Comparison of ENCODE assay signal across 11 cellular contexts in genomic region chr12:106304797-106305196, GRCh38. TPM values are rescaled to one million over a fixed set of nuclear protein-coding genes. Genes with fewer than 3 reads are reported as not detected.
DNase-seq lines count a peak whose midpoint lies in the region; ATAC-seq and TF ChIP-seq lines count a peak whose summit lies in the region.
"Had no signal": no experiment of that assay in that cellular context is flagged by ENCODE, and none has a peak within 500 bp of the region (broad histone marks: within the 10 kb centered on the region; RNA-seq: fewer than 3 reads in every experiment).

No MANE protein-coding gene starts in this region.

- no peak overlapping the region for H2AK9ac ChIP-seq in IMR-90 (replicated peaks; ENCODE audit: low read depth, low read length, poor library complexity)

- POLR2A ChIA-PET in IMR-90 (lab: Charles Lee; ENCODE audit: unreplicated experiment): no interaction called here

- dilution Hi-C loops in IMR-90 (cut with HindIII; ENCODE audit: low sequenced_read_pairs, unreplicated experiment): no loop called here

- no peak for TF ChIP-seq POLR2A in IMR-90 (IDR thresholded peaks at IDR 0.05; ENCODE audit: low read depth, low read length)

- no CpG with 5 or more reads among the region's 6 CpGs for WGBS in IMR-90 (ENCODE audit: extremely low coverage in 2 of 2, insufficient read length in 1 of 2), 2 experiments

- H2BK20ac ChIP-seq in IMR-90 (ENCODE audit: low read depth, low read length): no peak overlapping the region

- ATAC-seq in IMR-90 (ENCODE audit: low read depth): no peak
- ATAC-seq in HG02588 (IDR thresholded peaks at IDR 0.05; ENCODE audit: unreplicated experiment): no peak
- no peak for ATAC-seq in HG03521 (IDR thresholded peaks at IDR 0.05; ENCODE audit: unreplicated experiment)
- ATAC-seq: SK-N-SH treated with all-trans-retinoic acid at 6 μM for 48 hours had no signal

- no peak overlapping the region for H3K18ac ChIP-seq in IMR-90 (ENCODE audit: low read depth, low read length)

- no peak overlapping the region for H2AK5ac ChIP-seq in IMR-90 (ENCODE audit: low read depth, low read length)

- H3K9ac ChIP-seq in BLaER1 treated with 17β-estradiol and CSF1 and Interleukin-3, amounts not matched to agents 10 nM and 100 nM: no peak overlapping the region
- H3K9ac ChIP-seq in IMR-90 (ENCODE audit: low read depth, low read length) (no peak overlapping the region), endocrine pancreas (ENCODE audit: control insufficient read depth, insufficient read depth, low read length) (no peak overlapping the region)

- H3K56ac ChIP-seq in IMR-90 (ENCODE audit: extremely low read depth, insufficient read depth, low read length): no peak overlapping the region

- H3K36me3 Mint-ChIP-seq in nephron progenitor cell (ENCODE audit: low read depth): no peaks in the 10 kb centered on the region

- no peak overlapping the region for H2BK15ac ChIP-seq in IMR-90 (ENCODE audit: low read depth, low read length)

- in situ Hi-C loops in IMR-90 (cut with MboI; ENCODE audit: low sequenced_read_pairs): no loop called here

- H3K36me3 ChIP-seq in BLaER1 treated with 17β-estradiol and CSF1 and Interleukin-3, amounts not matched to agents 10 nM and 100 nM: no peaks in the 10 kb centered on the region
- no peaks in the 10 kb centered on the region for H3K36me3 ChIP-seq in IMR-90 (ENCODE audit: control insufficient read depth, insufficient read depth, low read length)
- no peaks in the 10 kb centered on the region for H3K36me3 ChIP-seq in endocrine pancreas (ENCODE audit: control insufficient read depth, insufficient read depth, low read length)
- H3K36me3 ChIP-seq: colonic mucosa had no signal

- TF ChIP-seq RAD21 in IMR-90 (IDR thresholded peaks at IDR 0.05; ENCODE audit: low read length): no peak

- no peak overlapping the region for H4K5ac ChIP-seq in IMR-90 (ENCODE audit: low read depth, low read length)

- TSS peak; percentile 20 for BruUV-seq in IMR-90 (replicated peaks; lab: Mats Ljungman, UMichigan)

- H3K14ac ChIP-seq in IMR-90 (replicated peaks; ENCODE audit: low read depth, low read length): no peak overlapping the region

- no peak overlapping the region for H3K27ac ChIP-seq in BLaER1 treated with 17β-estradiol and CSF1 and Interleukin-3, amounts not matched to agents 10 nM and 100 nM
- H3K27ac ChIP-seq in IMR-90 (ENCODE audit: insufficient read depth, low read length): no peak overlapping the region
- H3K27ac ChIP-seq: colonic mucosa had no signal

- H4K91ac ChIP-seq in IMR-90 (ENCODE audit: insufficient read depth, low read depth, low read length): no peak overlapping the region

- H3K4me2 ChIP-seq in BLaER1 treated with 17β-estradiol and CSF1 and Interleukin-3, amounts not matched to agents 10 nM and 100 nM: peak overlapping the region; percentile 8 to 98 (median 92); a peak in 12 of 22 replicates
- no peak overlapping the region for H3K4me2 ChIP-seq in IMR-90 (ENCODE audit: low read depth, low read length)

- H3K27ac Mint-ChIP-seq in nephron progenitor cell: no peak overlapping the region

- no peaks in the 10 kb centered on the region for H3K9me3 Mint-ChIP-seq in nephron progenitor cell

- H3K9me1 ChIP-seq in IMR-90 (ENCODE audit: insufficient read depth, low read length): peaks cover 13% of the 10 kb centered on the region

- no peak for DNase-seq in IMR-90
- no peak for DNase-seq in nephron progenitor cell
- no peak for DNase-seq in NOMO-1 treated with DMSO at 0.1 percent for 48 hours (lab: John Stamatoyannopoulos, UW; ENCODE audit: unreplicated experiment)
- no peak for DNase-seq in dedifferentiated amniotic fluid mesenchymal stem cell (ENCODE audit: extremely low spot score)
- DNase-seq: colonic mucosa, NCI-H1105 treated with DMSO at 0.1 percent for 48 hours had no signal

- peaks cover 35 to 78% (median 57%) of the 10 kb centered on the region in 10 experiments for H3K4me1 ChIP-seq in BLaER1 treated with 17β-estradiol and CSF1 and Interleukin-3, amounts not matched to agents 10 nM and 100 nM
- H3K4me1 ChIP-seq in IMR-90 (ENCODE audit: control insufficient read depth, insufficient read depth, low read length) (peaks cover 18% of the 10 kb centered on the region), endocrine pancreas (ENCODE audit: control insufficient read depth, insufficient read depth, low read length) (peaks cover 5% of the 10 kb centered on the region)
- H3K4me1 ChIP-seq: colonic mucosa had no signal

- H2BK120ac ChIP-seq in IMR-90 (ENCODE audit: low read depth, low read length): no peak overlapping the region

- H3K4me3 Mint-ChIP-seq in nephron progenitor cell: peak overlapping the region; percentile 16

- no peak overlapping the region for H4K8ac ChIP-seq in IMR-90 (ENCODE audit: low read depth in 2 of 2, low read length in 2 of 2)

- no peaks in the 10 kb centered on the region for H3K27me3 ChIP-seq in BLaER1 treated with 17β-estradiol and CSF1 and Interleukin-3, amounts not matched to agents 10 nM and 100 nM
- H3K27me3 ChIP-seq in IMR-90 (ENCODE audit: control insufficient read depth, insufficient read depth, low read length) (no peaks in the 10 kb centered on the region), endocrine pancreas (ENCODE audit: control insufficient read depth, insufficient read depth, low read length) (no peaks in the 10 kb centered on the region)
- H3K27me3 ChIP-seq: colonic mucosa had no signal

- no peak overlapping the region for H3K4ac ChIP-seq in IMR-90 (ENCODE audit: low read depth, low read length)

- no peak overlapping the region for H2AFZ ChIP-seq in IMR-90 (replicated peaks; ENCODE audit: low read length, poor library complexity)

- intact Hi-C loops in IMR-90 (cut with micrococcal nuclease): no loop called here

- no peaks in the 10 kb centered on the region for H3K9me3 ChIP-seq in BLaER1 treated with 17β-estradiol and CSF1 and Interleukin-3, amounts not matched to agents 10 nM and 100 nM (replicated peaks in 1 of 11)
- H3K9me3 ChIP-seq in IMR-90 (ENCODE audit: control insufficient read depth, insufficient read depth, low read length) (no peaks in the 10 kb centered on the region), endocrine pancreas (ENCODE audit: control insufficient read depth, low read length) (no peaks in the 10 kb centered on the region)
- H3K9me3 ChIP-seq: colonic mucosa had no signal

- CTCF ChIA-PET in IMR-90 (lab: Yijun Ruan, JAX): no interaction called here

- no peak overlapping the region for H3K23ac ChIP-seq in IMR-90 (ENCODE audit: low read depth, low read length)

- H2BK5ac ChIP-seq in IMR-90 (ENCODE audit: low read depth, low read length, poor library complexity, severe bottlenecking): no peak overlapping the region

- H3K4me3 ChIP-seq in BLaER1 treated with 17β-estradiol and CSF1 and Interleukin-3, amounts not matched to agents 10 nM and 100 nM: no peak overlapping the region
- H3K4me3 ChIP-seq in IMR-90 (ENCODE audit: insufficient read depth, low read depth, low read length): no peak overlapping the region
- peak overlapping the region; percentile 71 for H3K4me3 ChIP-seq in endocrine pancreas (ENCODE audit: control insufficient read depth, insufficient read depth, low read length)
- H3K4me3 ChIP-seq: colonic mucosa had no signal

- no peak for TF ChIP-seq CTCF in IMR-90 (conservative IDR thresholded peaks at IDR 0.05; ENCODE audit: low read depth, low read length)
- TF ChIP-seq CTCF in nephron progenitor cell (IDR thresholded peaks at IDR 0.05): no peak

- peaks cover 4 to 27% of the 10 kb centered on the region in 2 experiments; a peak in 3 of 4 replicates for H3K79me1 ChIP-seq in IMR-90 (ENCODE audit: low read depth in 1 of 2, low read length in 2 of 2)

- H3K27me3 Mint-ChIP-seq in nephron progenitor cell (ENCODE audit: low read depth, poor library complexity): peaks cover 21% of the 10 kb centered on the region

- peaks cover 61% of the 10 kb centered on the region for H3K4me1 Mint-ChIP-seq in nephron progenitor cell

- peaks cover 0 to 19% (median 0%) of the 10 kb centered on the region in 11 experiments; a peak in 3 of 22 replicates for H4K20me1 ChIP-seq in BLaER1 treated with 17β-estradiol and CSF1 and Interleukin-3, amounts not matched to agents 10 nM and 100 nM
- no peaks in the 10 kb centered on the region for H4K20me1 ChIP-seq in IMR-90 (ENCODE audit: insufficient read depth, low read length)

TF ChIP-seq in IMR-90, 13 proteins besides CTCF, POLR2A, EP300 and RAD21 (continues in another document):
- TF ChIP-seq CHD1 (IDR thresholded peaks at IDR 0.05; ENCODE audit: low read depth, low read length) (no peak), RFX5 (IDR thresholded peaks at IDR 0.05; ENCODE audit: low read depth, low read length) (no peak), MXI1 (IDR thresholded peaks at IDR 0.05; ENCODE audit: borderline replicate concordance, low read depth, low read length) (no peak), USF2 (IDR thresholded peaks at IDR 0.05; ENCODE audit: low read depth, low read length) (no peak), BHLHE40 (IDR thresholded peaks at IDR 0.05; ENCODE audit: low read depth, low read length) (no peak), FOS (IDR thresholded peaks at IDR 0.05; ENCODE audit: low read depth, low read length) (no peak), RCOR1 (IDR thresholded peaks at IDR 0.05; ENCODE audit: insufficient replicate concordance, low read length) (no peak), MAFK (IDR thresholded peaks at IDR 0.05; ENCODE audit: low read depth, low read length) (no peak), SMC3 (IDR thresholded peaks at IDR 0.05; ENCODE audit: low read depth, low read length) (no peak), CEBPB (IDR thresholded peaks at IDR 0.05; ENCODE audit: low read depth, low read length) (no peak), NFE2L2 (IDR thresholded peaks at IDR 0.05; ENCODE audit: low read depth, low read length) (no peak)

RNA-seq across cellular contexts. Expression of gene TCP11L2, which starts 2.3 kb away (rescaled TPM):
- 26.4 and 32.8 TPM in 2 replicates for total RNA-seq in IMR-90 (2012; rRNA removed)
- 6.0 and 7.3 TPM in 2 replicates for polyA plus RNA-seq in IMR-90 (2012; rRNA removed)
- polyA plus RNA-seq in IMR-90 (2012; cell fraction: cytosol; rRNA removed): 2.3 and 3.3 TPM in 2 replicates
- 3.4 and 22.1 TPM in 2 replicates for polyA plus RNA-seq in IMR-90 (2012; cell fraction: nucleus; rRNA removed; ENCODE audit: low replicate concordance)

RNA-seq across cellular contexts. Expression of gene POLR3B, which starts 52.8 kb away (rescaled TPM):
- 15.4 and 20.0 TPM in 2 replicates for total RNA-seq in IMR-90 (2012; rRNA removed)
- 6.4 and 6.9 TPM in 2 replicates for polyA plus RNA-seq in IMR-90 (2012; rRNA removed)
- 2.2 and 2.8 TPM in 2 replicates for polyA plus RNA-seq in IMR-90 (2012; cell fraction: cytosol; rRNA removed)
- polyA plus RNA-seq in IMR-90 (2012; cell fraction: nucleus; rRNA removed; ENCODE audit: low replicate concordance): 1.5 and 5.6 TPM in 2 replicates

RNA-seq across cellular contexts. Expression of gene CKAP4, which starts 57.0 kb away (rescaled TPM):
- total RNA-seq in IMR-90 (2012; rRNA removed): 94.5 and 113 TPM in 2 replicates
- polyA plus RNA-seq in IMR-90 (2012; rRNA removed): 282 and 297 TPM in 2 replicates
- 164 and 189 TPM in 2 replicates for polyA plus RNA-seq in IMR-90 (2012; cell fraction: cytosol; rRNA removed)
- polyA plus RNA-seq in IMR-90 (2012; cell fraction: nucleus; rRNA removed; ENCODE audit: low replicate concordance): 79.4 and 107 TPM in 2 replicates
